In genomic region chr7:54563329-54563916, GRCh38 we compare ENCODE assay signal across 10 cellular contexts. TPM values are rescaled to one million over a fixed set of nuclear protein-coding genes. Genes with fewer than 3 reads are reported as not detected.
"Had no signal": no experiment of that assay in that cellular context is flagged by ENCODE, and none has a peak within 500 bp of the region (broad histone marks: within the 10 kb centered on the region; RNA-seq: fewer than 3 reads in every experiment).

No MANE protein-coding gene starts in this region.

- ATAC-seq: activated CD4-positive, alpha-beta T cell treated with anti-CD3 and anti-CD28 coated beads for 36 hours; activated CD8-positive, alpha-beta memory T cell treated with anti-CD3 and anti-CD28 coated beads, Interleukin-2, amount 10 ng/mL, durations not matched to agents 7 days and 5 days; esophagus mucosa had no signal

- H3K27ac ChIP-seq: sigmoid colon, spleen had no signal

- DNase-seq: activated CD4-positive, alpha-beta memory T cell treated with anti-CD3 and anti-CD28 coated beads for 36 hours; activated CD4-positive, alpha-beta T cell treated with anti-CD3 and anti-CD28 coated beads for 36 hours; activated CD8-positive, alpha-beta memory T cell treated with anti-CD3 and anti-CD28 coated beads, Interleukin-2, amount 10 ng/mL, durations not matched to agents 7 days and 5 days; activated naive CD4-positive, alpha-beta T cell treated with anti-CD3 and anti-CD28 coated beads, Interleukin-2, amount 10 ng/mL, durations not matched to agents 7 days and 5 days; activated T-cell treated with anti-CD3 and anti-CD28 coated beads, Interleukin-2, amount 50 U/mL, for 1 hour; nephron progenitor cell; sigmoid colon; spleen had no signal

- H3K27me3 ChIP-seq: sigmoid colon, spleen had no signal

- H3K4me1 ChIP-seq: sigmoid colon, spleen had no signal

- H3K36me3 ChIP-seq: sigmoid colon, spleen had no signal

- H3K4me3 ChIP-seq: lung, sigmoid colon, spleen had no signal

RNA-seq across cellular contexts. Expression of gene VSTM2A, which starts 21.2 kb away (rescaled TPM):
- polyA plus RNA-seq: lung, spleen had no signal
